8 cellular contexts compared by ENCODE assay signal in the genomic region with DNA sequence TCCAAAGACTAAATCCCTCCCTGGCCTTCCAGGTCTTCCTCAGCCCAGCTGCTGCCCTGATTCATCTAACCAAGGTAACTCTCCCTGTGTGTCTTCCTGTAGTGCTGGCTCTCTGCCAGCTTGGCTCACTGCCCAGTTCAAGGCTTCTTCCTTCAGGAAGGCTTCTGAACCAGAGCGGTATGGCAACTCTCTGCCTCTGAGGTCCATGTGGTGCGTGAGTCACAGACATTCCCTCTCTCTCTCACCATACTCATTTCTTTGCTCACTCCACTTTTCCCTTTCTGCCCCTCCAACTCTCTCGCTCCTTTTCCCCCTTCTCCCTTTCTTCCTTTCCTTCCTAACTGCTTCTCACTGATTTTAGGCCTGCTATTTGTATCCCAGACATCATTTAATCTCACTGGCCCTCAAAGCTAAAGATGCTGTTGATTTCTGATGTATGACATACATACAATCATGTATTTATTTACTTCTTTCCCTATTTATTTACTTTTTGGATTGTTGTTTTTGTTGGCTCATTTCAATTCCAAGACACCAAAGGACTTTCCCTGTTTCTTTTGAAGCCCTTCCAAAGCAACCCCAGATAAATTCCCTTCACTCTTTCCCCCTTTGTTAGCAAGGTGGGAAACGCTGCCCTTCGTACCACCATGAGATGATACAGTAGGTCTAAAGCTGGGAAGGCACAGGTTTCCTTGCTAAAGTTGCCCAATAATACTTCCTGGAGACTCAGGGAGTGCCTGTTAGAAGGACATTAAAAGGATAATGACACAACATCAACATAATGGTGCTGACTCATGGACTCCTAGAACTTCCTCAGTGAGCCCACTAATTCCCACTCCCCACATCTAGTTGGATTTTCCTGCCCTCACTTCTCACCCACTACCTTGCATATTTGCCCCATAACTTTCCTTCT. TPM values are rescaled to one million over a fixed set of nuclear protein-coding genes. Genes with fewer than 3 reads are reported as not detected.
A peak's percentile ranks its signal among the peaks of the same experiment; 100 is the strongest.
DNase-seq lines count a peak whose midpoint lies in the region; ATAC-seq and TF ChIP-seq lines count a peak whose summit lies in the region.

No MANE protein-coding gene starts in this region.

- no peak overlapping the region for H3K27ac ChIP-seq in DND-41 (ENCODE audit: low read length)

- H3K4me3 ChIP-seq in DND-41 (ENCODE audit: low read depth in 1 of 2, low read length in 2 of 2), result no peak overlapping the region
- H3K4me3 ChIP-seq in fibroblast of pulmonary artery (replicated peaks; ENCODE audit: low read depth, low read length), result no peak overlapping the region
- H3K4me3 ChIP-seq in skeletal muscle cell (ENCODE audit: low read depth, low read length), result no peak overlapping the region

- no peaks in the 10 kb centered on the region for H4K20me1 ChIP-seq in DND-41 (ENCODE audit: insufficient read depth, low read length)

- no peaks in the 10 kb centered on the region for H3K79me2 ChIP-seq in DND-41 (ENCODE audit: insufficient read depth, low read length)

- H3K27ac Mint-ChIP-seq in immature natural killer cell, result no peak overlapping the region

- DNase-seq in DND-41 (peak; percentile 48), NCI-H1092 treated with DMSO at 0.1 percent for 48 hours (lab: John Stamatoyannopoulos, UW) (peak; percentile 49), fibroblast of pulmonary artery (ENCODE audit: low read depth) (peak; percentile 98), skeletal muscle cell (ENCODE audit: low read depth) (peak; percentile 98), immature natural killer cell (no peak)

- H3K36me3 Mint-ChIP-seq in immature natural killer cell, result peaks cover 0 to 7% (median 5%) of the 10 kb centered on the region in 3 donors

- no peak overlapping the region for H3K4me2 ChIP-seq in DND-41 (ENCODE audit: insufficient read depth, low read length)

- H3K27me3 Mint-ChIP-seq in immature natural killer cell (ENCODE audit: low read depth in 3 of 3), result peaks cover 4 to 5% (median 5%) of the 10 kb centered on the region in 3 donors

- H3K4me3 Mint-ChIP-seq in immature natural killer cell, result no peak overlapping the region

- no peak for ATAC-seq in DND-41 (ENCODE audit: insufficient read depth, low read depth)
- ATAC-seq in SK-N-SH treated with all-trans-retinoic acid at 6 μM for 48 hours, result peak; percentile 97
- no peak for ATAC-seq in HG03354 (IDR thresholded peaks at IDR 0.05; ENCODE audit: poor library complexity, severe bottlenecking, unreplicated experiment)
- ATAC-seq in GM21447 (IDR thresholded peaks at IDR 0.05; ENCODE audit: unreplicated experiment), result no peak

- H3K27me3 ChIP-seq in DND-41 (ENCODE audit: insufficient read depth, low read length, poor library complexity), result peaks cover 12% of the 10 kb centered on the region

- H3K4me1 ChIP-seq in DND-41 (ENCODE audit: insufficient read depth, low read length), result no peaks in the 10 kb centered on the region

- H3K4me1 Mint-ChIP-seq in immature natural killer cell, result no peaks in the 10 kb centered on the region

- no peak overlapping the region for H3K9ac ChIP-seq in DND-41 (ENCODE audit: low read depth, low read length)

- H3K36me3 ChIP-seq in DND-41 (ENCODE audit: insufficient read depth, low read length), result no peaks in the 10 kb centered on the region

- TF ChIP-seq CTCF in DND-41 (IDR thresholded peaks at IDR 0.05; ENCODE audit: borderline replicate concordance, extremely low read depth, low read length, poor library complexity, severe bottlenecking) (no peak), fibroblast of pulmonary artery (IDR thresholded peaks at IDR 0.05; ENCODE audit: low read length, missing control alignments) (no peak)

- no peaks in the 10 kb centered on the region for H3K9me3 ChIP-seq in DND-41 (ENCODE audit: insufficient read depth, low read length, severe bottlenecking)

- no peaks in the 10 kb centered on the region for H3K9me3 Mint-ChIP-seq in immature natural killer cell

- H2AFZ ChIP-seq in DND-41 (ENCODE audit: low read depth, low read length), result no peak overlapping the region

TF ChIP-seq in SK-N-SH treated with all-trans-retinoic acid at 6 μM for 48 hours, 23 proteins besides CTCF, POLR2A, EP300 and RAD21:
- TF ChIP-seq, protein P1, sequence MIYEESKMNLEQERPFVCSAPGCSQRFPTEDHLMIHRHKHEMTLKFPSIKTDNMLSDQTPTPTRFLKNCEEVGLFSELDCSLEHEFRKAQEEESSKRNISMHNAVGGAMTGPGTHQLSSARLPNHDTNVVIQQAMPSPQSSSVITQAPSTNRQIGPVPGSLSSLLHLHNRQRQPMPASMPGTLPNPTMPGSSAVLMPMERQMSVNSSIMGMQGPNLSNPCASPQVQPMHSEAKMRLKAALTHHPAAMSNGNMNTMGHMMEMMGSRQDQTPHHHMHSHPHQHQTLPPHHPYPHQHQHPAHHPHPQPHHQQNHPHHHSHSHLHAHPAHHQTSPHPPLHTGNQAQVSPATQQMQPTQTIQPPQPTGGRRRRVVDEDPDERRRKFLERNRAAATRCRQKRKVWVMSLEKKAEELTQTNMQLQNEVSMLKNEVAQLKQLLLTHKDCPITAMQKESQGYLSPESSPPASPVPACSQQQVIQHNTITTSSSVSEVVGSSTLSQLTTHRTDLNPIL (CRISPR knock-in tag; IDR thresholded peaks at IDR 0.05; ENCODE audit: low read depth), result no peak
- TF ChIP-seq PPARA (CRISPR knock-in tag; IDR thresholded peaks at IDR 0.05; ENCODE audit: borderline replicate concordance) (no peak), TOX (CRISPR knock-in tag; IDR thresholded peaks at IDR 0.05; ENCODE audit: borderline replicate concordance) (peak; percentile 28; the same call in 1 of the 2 replicates)

RNA-seq across cellular contexts. Expression of a gene that starts 17.8 kb away (rescaled TPM):
- under 1 TPM in 1 of 3 donors, not detected in 2; 0.36 TPM for polyA plus RNA-seq in immature natural killer cell

RNA-seq across cellular contexts. Expression of a gene that starts 19.7 kb away (rescaled TPM):
- not detected for polyA plus RNA-seq in immature natural killer cell

RNA-seq across cellular contexts. Expression of a gene that starts 43.1 kb away (rescaled TPM):
- polyA plus RNA-seq in immature natural killer cell, result 1,000 to 10,000 TPM in 2 of 3 donors, 100 to 1,000 TPM in 1; 660 to 1,369 (median 1,251) TPM

RNA-seq across cellular contexts. Expression of a gene that starts 55.5 kb away (rescaled TPM):
- polyA plus RNA-seq in immature natural killer cell, result 10 to 100 TPM in 1 of 3 donors, 1 to 10 TPM in 2; 4.0 to 17.1 (median 6.9) TPM

Comparison
In these comparisons a context has a peak if more than half of its experiments do, and no peak if none do; other contexts are left out.
1. DNase-seq: peak in DND-41 (single experiment), NCI-H1092 treated with DMSO at 0.1 percent for 48 hours (single experiment), fibroblast of pulmonary artery (single experiment) and skeletal muscle cell (single experiment); none in immature natural killer cell (0 of 3).